22 cellular contexts compared by ENCODE assay signal in genomic region chr5:59272744-59273427, GRCh38.
DNase-seq lines count a peak whose midpoint lies in the region; ATAC-seq and TF ChIP-seq lines count a peak whose summit lies in the region.
"Had no signal": no experiment of that assay in that cellular context is flagged by ENCODE, and none has a peak within 500 bp of the region (broad histone marks: within the 10 kb centered on the region; RNA-seq: fewer than 3 reads in every experiment).

No MANE protein-coding gene starts in this region.

- no peak overlapping the region; the same call in none of the 2 replicates for H3K4me3 ChIP-seq in HEK293 (ENCODE audit: low read depth, low read length)
- H3K4me3 ChIP-seq in SK-N-MC, result no peak overlapping the region
- peak overlapping the region; percentile 42 to 46 for H3K4me3 ChIP-seq in left lung
- H3K4me3 ChIP-seq in rectal smooth muscle tissue (ENCODE audit: low read length), result peak overlapping the region; percentile 76
- H3K4me3 ChIP-seq in CD8-positive, alpha-beta memory T cell (ENCODE audit: low read length), result no peak overlapping the region
- H3K4me3 ChIP-seq: PC-9 had no signal

- DNase-seq in SK-N-MC (ENCODE audit: low read depth, low spot score), result no peak
- DNase-seq in left lung, result no peak
- no peak for DNase-seq in CD8-positive, alpha-beta memory T cell
- DNase-seq in effector memory CD8-positive, alpha-beta T cell, result no peak
- DNase-seq in GM13976 (ENCODE audit: low spot score), result no peak
- DNase-seq in activated CD8-positive, alpha-beta memory T cell treated with anti-CD3 and anti-CD28 coated beads for 24 hours, result no peak
- DNase-seq: activated CD4-positive, CD25-positive, alpha-beta regulatory T cell; activated CD8-positive, alpha-beta T cell treated with anti-CD3 and anti-CD28 coated beads, Interleukin-2, amount 10 ng/mL, durations not matched to agents 7 days and 5 days; activated naive CD8-positive, alpha-beta T cell treated with anti-CD3 and anti-CD28 coated beads, Interleukin-2, amount 50 U/mL, for 24 hours; Caco-2; glutamatergic neuron; H9; mammary epithelial cell; NCI-H82; PC-9 had no signal

- TF ChIP-seq CTCF in HEK293 (tag by site-specific recombination; IDR thresholded peaks at IDR 0.05) (no peak), left lung (IDR thresholded peaks at IDR 0.05) (no peak), GM13976 (IDR thresholded peaks at IDR 0.05; ENCODE audit: borderline replicate concordance, control extremely low read depth, extremely low read depth, insufficient read depth, missing control alignments) (no peak)

- H3K27me3 Mint-ChIP-seq in CD8-positive, alpha-beta memory T cell, result peaks cover 14 to 30% of the 10 kb centered on the region in 2 donors
- H3K27me3 Mint-ChIP-seq in effector memory CD8-positive, alpha-beta T cell, result peaks cover 12 to 23% of the 10 kb centered on the region in 2 donors

- POLR2A ChIA-PET in HEK293 (lab: Yijun Ruan, JAX), result no interaction called here
- POLR2A ChIA-PET in CD8-positive, alpha-beta memory T cell (lab: Charles Lee), result no interaction called here

- H3K36me3 ChIP-seq in HEK293 (ENCODE audit: control insufficient read depth in 2 of 2, insufficient read depth in 1 of 2, low read length in 2 of 2), result no peaks in the 10 kb centered on the region
- H3K36me3 ChIP-seq in SK-N-MC (ENCODE audit: insufficient read depth, low read length), result no peaks in the 10 kb centered on the region
- H3K36me3 ChIP-seq in left lung, result no peaks in the 10 kb centered on the region
- H3K36me3 ChIP-seq in rectal smooth muscle tissue (ENCODE audit: control insufficient read depth, insufficient read depth, low read length), result no peaks in the 10 kb centered on the region
- H3K36me3 ChIP-seq in CD8-positive, alpha-beta memory T cell (ENCODE audit: insufficient read depth, low read length), result no peaks in the 10 kb centered on the region

- H3K4me3 Mint-ChIP-seq in CD8-positive, alpha-beta memory T cell, result no peak overlapping the region
- H3K4me3 Mint-ChIP-seq in effector memory CD8-positive, alpha-beta T cell, result no peak overlapping the region
- H3K4me3 Mint-ChIP-seq: activated CD8-positive, alpha-beta T cell treated with anti-CD3 and anti-CD28 coated beads, Interleukin-2, amount 10 ng/mL, durations not matched to agents 7 days and 5 days; activated naive CD8-positive, alpha-beta T cell treated with anti-CD3 and anti-CD28 coated beads, Interleukin-2, amount 50 U/mL, for 24 hours; activated T-helper 1 cell treated with anti-CD3 and anti-CD28 coated beads, Interleukin-12 subunit alpha, Interleukin-12 subunit beta, Interleukin-2, Interleukin-4 antibody, amounts not matched to agents 30 ng/mL and 10 ng/mL and 1 ng/mL, durations not matched to agents 14 hours and 24 hours and 36 hours; B cell; H9; stimulated activated naive CD8-positive, alpha-beta T cell treated with anti-CD3 and anti-CD28 coated beads, Interleukin-15, Interleukin-2, amounts not matched to agents 100 ng/mL and 50 ng/mL, for 24 hours; T-helper 2 cell treated with Interferon-gamma antibody and Interleukin-4, amounts not matched to agents 5 μg/mL and 100 μg/mL, for 36 hours had no signal

- H3K36me3 Mint-ChIP-seq in CD8-positive, alpha-beta memory T cell, result no peaks in the 10 kb centered on the region
- H3K36me3 Mint-ChIP-seq in effector memory CD8-positive, alpha-beta T cell (ENCODE audit: insufficient read depth), result no peaks in the 10 kb centered on the region

- no peaks in the 10 kb centered on the region for H3K27me3 ChIP-seq in left lung
- no peaks in the 10 kb centered on the region for H3K27me3 ChIP-seq in rectal smooth muscle tissue (ENCODE audit: control insufficient read depth, insufficient read depth, low read length)
- H3K27me3 ChIP-seq in CD8-positive, alpha-beta memory T cell (ENCODE audit: insufficient read depth, low read length, poor library complexity, severe bottlenecking), result no peaks in the 10 kb centered on the region

- no peak for ATAC-seq in left lung
- ATAC-seq in effector memory CD8-positive, alpha-beta T cell (replicated peaks), result no peak
- ATAC-seq: activated CD8-positive, alpha-beta T cell treated with anti-CD3 and anti-CD28 coated beads, Interleukin-2, amount 10 ng/mL, durations not matched to agents 7 days and 5 days; activated naive CD8-positive, alpha-beta T cell treated with anti-CD3 and anti-CD28 coated beads, Interleukin-2, amount 50 U/mL, for 24 hours; esophagus mucosa had no signal

- intact Hi-C loops in left lung (cut with DNase I), result no loop called here

- H3K27ac ChIP-seq in HEK293 (ENCODE audit: extremely low read depth, low read depth, low read length) (peak overlapping the region; percentile 52; the same call in 1 of the 2 replicates), SK-N-MC (peak overlapping the region; percentile 27; the same call in 1 of the 2 replicates), left lung (no peak overlapping the region), rectal smooth muscle tissue (ENCODE audit: low read depth, low read length) (peak overlapping the region; percentile 24)
- H3K27ac ChIP-seq in CD8-positive, alpha-beta memory T cell (ENCODE audit: low read depth, low read length), result no peak overlapping the region
- H3K27ac ChIP-seq: PC-9 had no signal

- H3K9me3 ChIP-seq in HEK293 (ENCODE audit: control insufficient read depth, insufficient read depth, low read depth, low read length) (no peaks in the 10 kb centered on the region), SK-N-MC (ENCODE audit: low read depth, low read length) (no peaks in the 10 kb centered on the region), left lung (no peaks in the 10 kb centered on the region)
- H3K9me3 ChIP-seq in CD8-positive, alpha-beta memory T cell (ENCODE audit: low read length), result no peaks in the 10 kb centered on the region
- H3K9me3 ChIP-seq: Caco-2 had no signal

- in situ Hi-C loops in GM13976 (cut with MboI; ENCODE audit: low sequenced_read_pairs, unreplicated experiment), result no loop called here

- H3K9me3 Mint-ChIP-seq in CD8-positive, alpha-beta memory T cell, result peaks cover 0 to 2% (median 0%) of the 10 kb centered on the region in 5 donors
- H3K9me3 Mint-ChIP-seq in effector memory CD8-positive, alpha-beta T cell, result no peaks in the 10 kb centered on the region
- H3K9me3 Mint-ChIP-seq: activated naive CD8-positive, alpha-beta T cell treated with anti-CD3 and anti-CD28 coated beads, Interleukin-2, amount 50 U/mL, for 24 hours; activated T-helper 1 cell treated with anti-CD3 and anti-CD28 coated beads, Interleukin-12 subunit alpha, Interleukin-12 subunit beta, Interleukin-2, Interleukin-4 antibody, amounts not matched to agents 30 ng/mL and 10 ng/mL and 1 ng/mL, durations not matched to agents 14 hours and 24 hours and 36 hours; H9; stimulated activated naive CD8-positive, alpha-beta T cell treated with anti-CD3 and anti-CD28 coated beads, Interleukin-15, Interleukin-2, amounts not matched to agents 100 ng/mL and 50 ng/mL, for 24 hours; T-helper 2 cell treated with Interferon-gamma antibody and Interleukin-4, amounts not matched to agents 5 μg/mL and 100 μg/mL, for 36 hours had no signal

- H3K4me1 ChIP-seq in HEK293 (ENCODE audit: control insufficient read depth, insufficient read depth, low read length), result peaks cover 20% of the 10 kb centered on the region
- H3K4me1 ChIP-seq in left lung, result peaks cover 12 to 27% of the 10 kb centered on the region in 2 donors
- peaks cover 7% of the 10 kb centered on the region for H3K4me1 ChIP-seq in rectal smooth muscle tissue (ENCODE audit: control insufficient read depth, insufficient read depth, low read length)
- H3K4me1 ChIP-seq in CD8-positive, alpha-beta memory T cell (ENCODE audit: insufficient read depth, low read length), result no peaks in the 10 kb centered on the region
- H3K4me1 ChIP-seq: Caco-2 had no signal

- CTCF ChIA-PET in HEK293 (lab: Yijun Ruan, JAX), result interaction anchor here (2.3 kb wide), 1 partner anchor 85 kb away, joined by 10 read pairs; no protein-coding TSS in a partner anchor
- CTCF ChIA-PET in CD8-positive, alpha-beta memory T cell (lab: Charles Lee), result no interaction called here

- H3K27ac Mint-ChIP-seq in CD8-positive, alpha-beta memory T cell, result no peak overlapping the region
- no peak overlapping the region for H3K27ac Mint-ChIP-seq in effector memory CD8-positive, alpha-beta T cell
- H3K27ac Mint-ChIP-seq: activated CD8-positive, alpha-beta T cell treated with anti-CD3 and anti-CD28 coated beads, Interleukin-2, amount 10 ng/mL, durations not matched to agents 7 days and 5 days; activated naive CD8-positive, alpha-beta T cell treated with anti-CD3 and anti-CD28 coated beads, Interleukin-2, amount 50 U/mL, for 24 hours; activated T-helper 1 cell treated with anti-CD3 and anti-CD28 coated beads, Interleukin-12 subunit alpha, Interleukin-12 subunit beta, Interleukin-2, Interleukin-4 antibody, amounts not matched to agents 30 ng/mL and 10 ng/mL and 1 ng/mL, durations not matched to agents 14 hours and 24 hours and 36 hours; B cell; H9; stimulated activated naive CD8-positive, alpha-beta T cell treated with anti-CD3 and anti-CD28 coated beads, Interleukin-15, Interleukin-2, amounts not matched to agents 100 ng/mL and 50 ng/mL, for 24 hours; T-helper 2 cell treated with Interferon-gamma antibody and Interleukin-4, amounts not matched to agents 5 μg/mL and 100 μg/mL, for 36 hours had no signal

- H3K9ac ChIP-seq in SK-N-MC (ENCODE audit: insufficient read length) (no peak overlapping the region), rectal smooth muscle tissue (ENCODE audit: low read length) (no peak overlapping the region)

- peaks cover 9 to 12% (median 12%) of the 10 kb centered on the region in 3 donors for H3K4me1 Mint-ChIP-seq in CD8-positive, alpha-beta memory T cell
- H3K4me1 Mint-ChIP-seq in effector memory CD8-positive, alpha-beta T cell (ENCODE audit: low read depth in 2 of 2), result peaks cover 7 to 9% of the 10 kb centered on the region in 2 donors

TF ChIP-seq in HEK293, 187 proteins besides CTCF, POLR2A, EP300 and RAD21 (continues in another document):
- TF ChIP-seq ZNF404 (tag by site-specific recombination; IDR thresholded peaks at IDR 0.05), result no peak
- no peak for TF ChIP-seq ZNF354C (tag by site-specific recombination; IDR thresholded peaks at IDR 0.05; ENCODE audit: borderline replicate concordance, low read depth)
- TF ChIP-seq ZNF202 (tag by site-specific recombination; IDR thresholded peaks at IDR 0.05; ENCODE audit: borderline replicate concordance), result no peak
- peak; percentile 7; the same call in 1 of the 2 replicates for TF ChIP-seq PRDM6 (tag by site-specific recombination; IDR thresholded peaks at IDR 0.05)

Comparison
In these comparisons a context has a peak if more than half of its experiments do, and no peak if none do; other contexts are left out.
1. H3K27ac ChIP-seq: peak in HEK293 (single experiment), SK-N-MC (single experiment) and rectal smooth muscle tissue (single experiment); none in left lung (0 of 2) and CD8-positive, alpha-beta memory T cell (single experiment).
2. H3K4me3 ChIP-seq: peak in left lung (2 of 2) and rectal smooth muscle tissue (single experiment); none in HEK293 (single experiment), SK-N-MC (single experiment) and CD8-positive, alpha-beta memory T cell (single experiment).